Comparison of ENCODE assay signal across 1 cellular context in genomic region chr12:104275689-104276088, GRCh38.
TF ChIP-seq lines count a peak whose summit lies in the region.

No MANE protein-coding gene starts in this region.

TF ChIP-seq in GM23338, 12 proteins besides CTCF, POLR2A, EP300 and RAD21 (continued from another document):
- TF ChIP-seq, protein P1, sequence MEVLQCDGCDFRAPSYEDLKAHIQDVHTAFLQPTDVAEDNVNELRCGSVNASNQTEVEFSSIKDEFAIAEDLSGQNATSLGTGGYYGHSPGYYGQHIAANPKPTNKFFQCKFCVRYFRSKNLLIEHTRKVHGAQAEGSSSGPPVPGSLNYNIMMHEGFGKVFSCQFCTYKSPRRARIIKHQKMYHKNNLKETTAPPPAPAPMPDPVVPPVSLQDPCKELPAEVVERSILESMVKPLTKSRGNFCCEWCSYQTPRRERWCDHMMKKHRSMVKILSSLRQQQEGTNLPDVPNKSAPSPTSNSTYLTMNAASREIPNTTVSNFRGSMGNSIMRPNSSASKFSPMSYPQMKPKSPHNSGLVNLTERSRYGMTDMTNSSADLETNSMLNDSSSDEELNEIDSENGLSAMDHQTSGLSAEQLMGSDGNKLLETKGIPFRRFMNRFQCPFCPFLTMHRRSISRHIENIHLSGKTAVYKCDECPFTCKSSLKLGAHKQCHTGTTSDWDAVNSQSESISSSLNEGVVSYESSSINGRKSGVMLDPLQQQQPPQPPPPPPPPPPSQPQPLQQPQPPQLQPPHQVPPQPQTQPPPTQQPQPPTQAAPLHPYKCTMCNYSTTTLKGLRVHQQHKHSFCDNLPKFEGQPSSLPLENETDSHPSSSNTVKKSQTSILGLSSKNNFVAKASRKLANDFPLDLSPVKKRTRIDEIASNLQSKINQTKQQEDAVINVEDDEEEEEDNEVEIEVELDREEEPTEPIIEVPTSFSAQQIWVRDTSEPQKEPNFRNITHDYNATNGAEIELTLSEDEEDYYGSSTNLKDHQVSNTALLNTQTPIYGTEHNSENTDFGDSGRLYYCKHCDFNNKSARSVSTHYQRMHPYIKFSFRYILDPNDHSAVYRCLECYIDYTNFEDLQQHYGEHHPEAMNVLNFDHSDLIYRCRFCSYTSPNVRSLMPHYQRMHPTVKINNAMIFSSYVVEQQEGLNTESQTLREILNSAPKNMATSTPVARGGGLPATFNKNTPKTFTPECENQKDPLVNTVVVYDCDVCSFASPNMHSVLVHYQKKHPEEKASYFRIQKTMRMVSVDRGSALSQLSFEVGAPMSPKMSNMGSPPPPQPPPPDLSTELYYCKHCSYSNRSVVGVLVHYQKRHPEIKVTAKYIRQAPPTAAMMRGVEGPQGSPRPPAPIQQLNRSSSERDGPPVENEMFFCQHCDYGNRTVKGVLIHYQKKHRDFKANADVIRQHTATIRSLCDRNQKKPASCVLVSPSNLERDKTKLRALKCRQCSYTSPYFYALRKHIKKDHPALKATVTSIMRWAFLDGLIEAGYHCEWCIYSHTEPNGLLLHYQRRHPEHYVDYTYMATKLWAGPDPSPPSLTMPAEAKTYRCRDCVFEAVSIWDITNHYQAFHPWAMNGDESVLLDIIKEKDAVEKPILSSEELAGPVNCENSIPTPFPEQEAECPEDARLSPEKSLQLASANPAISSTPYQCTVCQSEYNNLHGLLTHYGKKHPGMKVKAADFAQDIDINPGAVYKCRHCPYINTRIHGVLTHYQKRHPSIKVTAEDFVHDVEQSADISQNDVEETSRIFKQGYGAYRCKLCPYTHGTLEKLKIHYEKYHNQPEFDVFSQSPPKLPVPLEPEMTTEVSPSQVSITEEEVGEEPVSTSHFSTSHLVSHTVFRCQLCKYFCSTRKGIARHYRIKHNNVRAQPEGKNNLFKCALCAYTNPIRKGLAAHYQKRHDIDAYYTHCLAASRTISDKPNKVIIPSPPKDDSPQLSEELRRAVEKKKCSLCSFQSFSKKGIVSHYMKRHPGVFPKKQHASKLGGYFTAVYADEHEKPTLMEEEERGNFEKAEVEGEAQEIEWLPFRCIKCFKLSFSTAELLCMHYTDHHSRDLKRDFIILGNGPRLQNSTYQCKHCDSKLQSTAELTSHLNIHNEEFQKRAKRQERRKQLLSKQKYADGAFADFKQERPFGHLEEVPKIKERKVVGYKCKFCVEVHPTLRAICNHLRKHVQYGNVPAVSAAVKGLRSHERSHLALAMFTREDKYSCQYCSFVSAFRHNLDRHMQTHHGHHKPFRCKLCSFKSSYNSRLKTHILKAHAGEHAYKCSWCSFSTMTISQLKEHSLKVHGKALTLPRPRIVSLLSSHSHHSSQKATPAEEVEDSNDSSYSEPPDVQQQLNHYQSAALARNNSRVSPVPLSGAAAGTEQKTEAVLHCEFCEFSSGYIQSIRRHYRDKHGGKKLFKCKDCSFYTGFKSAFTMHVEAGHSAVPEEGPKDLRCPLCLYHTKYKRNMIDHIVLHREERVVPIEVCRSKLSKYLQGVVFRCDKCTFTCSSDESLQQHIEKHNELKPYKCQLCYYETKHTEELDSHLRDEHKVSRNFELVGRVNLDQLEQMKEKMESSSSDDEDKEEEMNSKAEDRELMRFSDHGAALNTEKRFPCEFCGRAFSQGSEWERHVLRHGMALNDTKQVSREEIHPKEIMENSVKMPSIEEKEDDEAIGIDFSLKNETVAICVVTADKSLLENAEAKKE (CRISPR knock-in tag; IDR thresholded peaks at IDR 0.05) = no peak
- TF ChIP-seq ZNF114 (CRISPR knock-in tag; IDR thresholded peaks at IDR 0.05) (no peak), JUNB (IDR thresholded peaks at IDR 0.05; ENCODE audit: unreplicated experiment) (no peak), POLR2AphosphoS5 (IDR thresholded peaks at IDR 0.05; ENCODE audit: low read depth) (no peak)
